Comparison of ENCODE assay signal across 30 cellular contexts in the genomic region with DNA sequence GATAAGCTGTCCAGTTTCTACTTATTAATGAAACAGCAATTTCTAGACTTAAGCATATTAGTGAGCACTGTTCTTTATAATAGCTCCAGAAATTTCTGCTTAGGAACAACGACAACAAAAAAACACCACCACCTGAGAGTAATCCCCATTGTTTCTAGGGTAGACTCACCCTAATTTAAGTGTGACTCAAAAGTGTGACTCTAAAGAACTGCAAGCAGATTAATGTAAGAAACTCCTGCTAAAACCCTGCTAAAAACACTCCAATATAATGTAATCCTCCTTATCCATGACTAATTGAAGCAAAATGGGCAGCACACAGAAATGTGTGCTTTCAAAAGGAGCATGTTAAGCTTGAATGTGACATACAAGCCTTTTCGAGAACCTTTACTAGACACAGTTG.
"Had no signal": no experiment of that assay in that cellular context is flagged by ENCODE, and none has a peak within 500 bp of the region (broad histone marks: within the 10 kb centered on the region; RNA-seq: fewer than 3 reads in every experiment).

No MANE protein-coding gene starts in this region.

- DNase-seq: activated B cell treated with CpG ODN at 0.5 μM for 24 hours; activated CD4-positive, alpha-beta T cell treated with anti-CD3 and anti-CD28 coated beads for 48 hours; activated CD4-positive, alpha-beta T cell treated with anti-CD3 and anti-CD28 coated beads, Interleukin-2, amount 50 U/mL, for 1 hour; activated CD4-positive, alpha-beta T cell treated with anti-CD3 and anti-CD28 coated beads, Interleukin-2, amount 50 U/mL, for 48 hours; activated CD8-positive, alpha-beta memory T cell treated with anti-CD3 and anti-CD28 coated beads for 24 hours; activated CD8-positive, alpha-beta T cell treated with anti-CD3 and anti-CD28 coated beads for 36 hours; activated effector memory CD4-positive, alpha-beta T cell treated with anti-CD3 and anti-CD28 coated beads, Interleukin-2, amount 50 U/mL, for 16 hours; activated naive CD4-positive, alpha-beta T cell treated with anti-CD3 and anti-CD28 coated beads for 36 hours; activated naive CD8-positive, alpha-beta T cell treated with anti-CD3 and anti-CD28 coated beads for 36 hours; activated naive CD8-positive, alpha-beta T cell treated with anti-CD3 and anti-CD28 coated beads, Interleukin-2, amount 50 U/mL, for 24 hours; activated T-cell treated with anti-CD3 and anti-CD28 coated beads, Interleukin-2, amount 50 U/mL, for 1 hour; activated T-cell treated with anti-CD3 and anti-CD28 coated beads, Interleukin-2, amount 50 U/mL, for 48 hours; adrenal gland; amygdala; aorta; body of pancreas; caudate nucleus; cortex of kidney; dermis blood vessel endothelial cell; effector CD4-positive, alpha-beta T cell; effector memory CD8-positive, alpha-beta T cell; erythroblast; esophagus squamous epithelium; foreskin melanocyte; heart right ventricle; T-helper 17 cell; T1000; WERI-Rb-1 had no signal

- H3K36me3 ChIP-seq: adrenal gland, esophagus squamous epithelium, gastroesophageal sphincter, heart right ventricle, WERI-Rb-1 had no signal

- H3K27ac ChIP-seq: adrenal gland, body of pancreas, esophagus squamous epithelium, gastroesophageal sphincter, heart right ventricle, WERI-Rb-1 had no signal

- ATAC-seq: activated CD4-positive, CD25-positive, alpha-beta regulatory T cell treated with anti-CD3 and anti-CD28 coated beads, Interleukin-2, amount 50 U/mL, for 24 hours; activated CD8-positive, alpha-beta T cell treated with anti-CD3 and anti-CD28 coated beads for 36 hours; activated naive CD8-positive, alpha-beta T cell treated with anti-CD3 and anti-CD28 coated beads, Interleukin-2, amount 50 U/mL, for 24 hours; body of pancreas; effector memory CD8-positive, alpha-beta T cell; gastroesophageal sphincter; heart right ventricle; T-helper 17 cell had no signal

- H3K9me3 ChIP-seq: adrenal gland, body of pancreas, esophagus squamous epithelium had no signal

- H3K27me3 ChIP-seq: adrenal gland, body of pancreas, esophagus squamous epithelium, gastroesophageal sphincter, heart right ventricle had no signal

- H3K4me3 ChIP-seq: adrenal gland, body of pancreas, esophagus squamous epithelium, gastroesophageal sphincter, heart right ventricle had no signal

- H3K4me1 ChIP-seq: adrenal gland, body of pancreas, gastroesophageal sphincter, heart right ventricle had no signal
